9 cellular contexts compared by ENCODE assay signal in genomic region chr17:21001111-21001812, GRCh38. TPM values are rescaled to one million over a fixed set of nuclear protein-coding genes. Genes with fewer than 3 reads are reported as not detected.
DNase-seq lines count a peak whose midpoint lies in the region; ATAC-seq and TF ChIP-seq lines count a peak whose summit lies in the region.
"Had no signal": no experiment of that assay in that cellular context is flagged by ENCODE, and none has a peak within 500 bp of the region (broad histone marks: within the 10 kb centered on the region; RNA-seq: fewer than 3 reads in every experiment).

No MANE protein-coding gene starts in this region.

- peaks cover 40% of the 10 kb centered on the region for H3K4me1 Mint-ChIP-seq in stimulated activated naive CD8-positive, alpha-beta T cell treated with anti-CD3 and anti-CD28 coated beads, Interleukin-15, Interleukin-2, amounts not matched to agents 100 ng/mL and 50 ng/mL, for 24 hours (ENCODE audit: low read depth)
- H3K4me1 Mint-ChIP-seq in brain, result peaks cover 30% of the 10 kb centered on the region
- H3K4me1 Mint-ChIP-seq in naive thymus-derived CD4-positive, alpha-beta T cell, result peaks cover 31 to 54% (median 42%) of the 10 kb centered on the region in 7 donors

- H3K27me3 Mint-ChIP-seq in stimulated activated naive CD8-positive, alpha-beta T cell treated with anti-CD3 and anti-CD28 coated beads, Interleukin-15, Interleukin-2, amounts not matched to agents 100 ng/mL and 50 ng/mL, for 24 hours, result no peaks in the 10 kb centered on the region
- H3K27me3 Mint-ChIP-seq in brain, result no peaks in the 10 kb centered on the region
- H3K27me3 Mint-ChIP-seq in naive thymus-derived CD4-positive, alpha-beta T cell, result no peaks in the 10 kb centered on the region

- no peak for TF ChIP-seq CTCF in brain (conservative IDR thresholded peaks at IDR 0.05)
- no peak for TF ChIP-seq CTCF in uterus (IDR thresholded peaks at IDR 0.05)
- no peak for TF ChIP-seq CTCF in foreskin keratinocyte (conservative IDR thresholded peaks at IDR 0.05)

- no peak for DNase-seq in stimulated activated naive CD8-positive, alpha-beta T cell treated with anti-CD3 and anti-CD28 coated beads, Interleukin-15, Interleukin-2, amounts not matched to agents 100 U/mL and 50 U/mL, for 24 hours
- DNase-seq in naive thymus-derived CD4-positive, alpha-beta T cell, result peak in 2 of 9 donors; percentile 17 to 25
- no peak for DNase-seq in uterus
- DNase-seq in DMS79 treated with DMSO at 0.1 percent for 48 hours (lab: John Stamatoyannopoulos, UW), result no peak
- DNase-seq in foreskin keratinocyte, result no peak
- no peak for DNase-seq in DMS53 (lab: John Stamatoyannopoulos, UW)
- DNase-seq: NCI-H510A treated with DMSO at 0.1 percent for 48 hours had no signal

- CTCF ChIA-PET in naive thymus-derived CD4-positive, alpha-beta T cell (lab: Charles Lee), result no interaction called here

- no peaks in the 10 kb centered on the region for H3K9me3 ChIP-seq in naive thymus-derived CD4-positive, alpha-beta T cell (ENCODE audit: control insufficient read depth in 2 of 3, low read length in 3 of 3)
- H3K9me3 ChIP-seq in uterus, result no peaks in the 10 kb centered on the region

- no peaks in the 10 kb centered on the region for H3K27me3 ChIP-seq in naive thymus-derived CD4-positive, alpha-beta T cell (ENCODE audit: control insufficient read depth in 2 of 2, insufficient read depth in 2 of 2, low read length in 2 of 2)
- H3K27me3 ChIP-seq in uterus (no peaks in the 10 kb centered on the region), foreskin keratinocyte (no peaks in the 10 kb centered on the region)

- no peaks in the 10 kb centered on the region for H3K9me3 Mint-ChIP-seq in stimulated activated naive CD8-positive, alpha-beta T cell treated with anti-CD3 and anti-CD28 coated beads, Interleukin-15, Interleukin-2, amounts not matched to agents 100 ng/mL and 50 ng/mL, for 24 hours
- H3K9me3 Mint-ChIP-seq in brain, result no peaks in the 10 kb centered on the region
- no peaks in the 10 kb centered on the region for H3K9me3 Mint-ChIP-seq in naive thymus-derived CD4-positive, alpha-beta T cell

- no peak overlapping the region for H3K4me3 Mint-ChIP-seq in stimulated activated naive CD8-positive, alpha-beta T cell treated with anti-CD3 and anti-CD28 coated beads, Interleukin-15, Interleukin-2, amounts not matched to agents 100 ng/mL and 50 ng/mL, for 24 hours
- H3K4me3 Mint-ChIP-seq in brain, result no peak overlapping the region
- peak overlapping the region in 8 of 10 donors; percentile 3 to 65 (median 33) for H3K4me3 Mint-ChIP-seq in naive thymus-derived CD4-positive, alpha-beta T cell

- no peak for ATAC-seq in stimulated activated naive CD8-positive, alpha-beta T cell treated with anti-CD3 and anti-CD28 coated beads, Interleukin-15, Interleukin-2, amounts not matched to agents 100 U/mL and 50 U/mL, for 24 hours
- ATAC-seq in naive thymus-derived CD4-positive, alpha-beta T cell, result no peak
- no peak for ATAC-seq in foreskin keratinocyte

- H3K4me3 ChIP-seq in naive thymus-derived CD4-positive, alpha-beta T cell (ENCODE audit: low read length), result no peak overlapping the region
- no peak overlapping the region for H3K4me3 ChIP-seq in uterus

- H3K36me3 ChIP-seq in naive thymus-derived CD4-positive, alpha-beta T cell (ENCODE audit: control insufficient read depth in 2 of 3, insufficient read depth in 3 of 3, low read length in 3 of 3), result peaks cover 6 to 58% (median 13%) of the 10 kb centered on the region in 3 experiments
- H3K36me3 ChIP-seq in uterus, result no peaks in the 10 kb centered on the region

- peak overlapping the region; percentile 43 for H3K27ac ChIP-seq in naive thymus-derived CD4-positive, alpha-beta T cell (ENCODE audit: low read depth, low read length)
- H3K27ac ChIP-seq in uterus (peak overlapping the region; percentile 11 to 59), foreskin keratinocyte (no peak overlapping the region)

- intact Hi-C loops in naive thymus-derived CD4-positive, alpha-beta T cell (cut with micrococcal nuclease), result loop anchor here in 1 of 2 donors (5.0 kb wide), 1 partner anchor 41 kb away; the partner anchor contains the start of gene USP22
- intact Hi-C loops in uterus (cut with DNase I; ENCODE audit: low total_unique reads), result no loop called here

- H3K27ac Mint-ChIP-seq in stimulated activated naive CD8-positive, alpha-beta T cell treated with anti-CD3 and anti-CD28 coated beads, Interleukin-15, Interleukin-2, amounts not matched to agents 100 ng/mL and 50 ng/mL, for 24 hours, result peak overlapping the region; percentile 66
- peak overlapping the region; percentile 37 to 94 (median 82) for H3K27ac Mint-ChIP-seq in brain
- H3K27ac Mint-ChIP-seq in naive thymus-derived CD4-positive, alpha-beta T cell, result peak overlapping the region; percentile 58 to 93 (median 86)

- no peak for TF ChIP-seq POLR2A in uterus (IDR thresholded peaks at IDR 0.05)

- POLR2A ChIA-PET in naive thymus-derived CD4-positive, alpha-beta T cell (lab: Charles Lee), result no interaction called here

- H3K4me1 ChIP-seq in naive thymus-derived CD4-positive, alpha-beta T cell (ENCODE audit: control insufficient read depth in 2 of 2, insufficient read depth in 2 of 2, low read length in 2 of 2), result peaks cover 0 to 35% of the 10 kb centered on the region in 2 donors
- peaks cover 0 to 16% of the 10 kb centered on the region in 2 donors for H3K4me1 ChIP-seq in uterus
- H3K4me1 ChIP-seq in foreskin keratinocyte, result no peaks in the 10 kb centered on the region

- H3K36me3 Mint-ChIP-seq in stimulated activated naive CD8-positive, alpha-beta T cell treated with anti-CD3 and anti-CD28 coated beads, Interleukin-15, Interleukin-2, amounts not matched to agents 100 ng/mL and 50 ng/mL, for 24 hours (ENCODE audit: low read depth), result peaks cover 56% of the 10 kb centered on the region
- H3K36me3 Mint-ChIP-seq in brain, result peaks cover 68% of the 10 kb centered on the region
- H3K36me3 Mint-ChIP-seq in naive thymus-derived CD4-positive, alpha-beta T cell, result peaks cover 9 to 31% (median 17%) of the 10 kb centered on the region in 5 donors

RNA-seq across cellular contexts. Expression of gene USP22, which starts 41.5 kb away (rescaled TPM):
- polyA plus RNA-seq in brain (ENCODE audit: insufficient read depth, low read depth, low replicate concordance) (199 TPM), foreskin keratinocyte (47.7 and 48.8 TPM in 2 replicates)
- total RNA-seq in naive thymus-derived CD4-positive, alpha-beta T cell, result 100 to 1,000 TPM; 134 to 172 (median 159) TPM
- 10 to 100 TPM; 35.0 to 50.7 TPM for polyA plus RNA-seq in naive thymus-derived CD4-positive, alpha-beta T cell
- total RNA-seq in uterus (100 to 1,000 TPM; 110 to 299 (median 189) TPM), foreskin keratinocyte (141 and 150 TPM in 2 replicates)

Comparison
In these comparisons a context has a peak if more than half of its experiments do, and no peak if none do; other contexts are left out.
1. H3K4me3 Mint-ChIP-seq: peak in naive thymus-derived CD4-positive, alpha-beta T cell (8 of 10); none in stimulated activated naive CD8-positive, alpha-beta T cell treated with anti-CD3 and anti-CD28 coated beads, Interleukin-15, Interleukin-2, amounts not matched to agents 100 ng/mL and 50 ng/mL, for 24 hours (single experiment) and brain (0 of 5).
2. Peak in every context shown above with its lines, with median percentiles within 50 percentile points of each other: H3K27ac Mint-ChIP-seq.